ENCODE assay signal across 20 cellular contexts in genomic region chr20:45775411-45775810, GRCh38. TPM values are rescaled to one million over a fixed set of nuclear protein-coding genes. Genes with fewer than 3 reads are reported as not detected.
DNase-seq lines count a peak whose midpoint lies in the region; ATAC-seq, FAIRE-seq and TF ChIP-seq lines count a peak whose summit lies in the region.
"Had no signal": no experiment of that assay in that cellular context is flagged by ENCODE, and none has a peak within 500 bp of the region (broad histone marks: within the 10 kb centered on the region; RNA-seq: fewer than 3 reads in every experiment).

No MANE protein-coding gene starts in this region.

- H3K4me1 ChIP-seq in RWPE2 (ENCODE audit: insufficient read depth, poor library complexity, severe bottlenecking) (peaks cover 21% of the 10 kb centered on the region), suprapubic skin (peaks cover 50% of the 10 kb centered on the region)

- no peaks in the 10 kb centered on the region for H3K9me3 ChIP-seq in RWPE2 (ENCODE audit: severe bottlenecking)
- no peaks in the 10 kb centered on the region for H3K9me3 ChIP-seq in suprapubic skin

- H3K27ac Mint-ChIP-seq in glutamatergic neuron (ENCODE audit: unreplicated experiment): peak overlapping the region; percentile 52
- no peak overlapping the region for H3K27ac Mint-ChIP-seq in activated naive CD8-positive, alpha-beta T cell treated with anti-CD3 and anti-CD28 coated beads, Interleukin-2, amount 50 U/mL, for 24 hours
- H3K27ac Mint-ChIP-seq: CD4-positive, alpha-beta memory T cell had no signal

- peak; percentile 5 for FAIRE-seq in urothelium cell line (lab: Jason Lieb, UNC)
- FAIRE-seq: A204.1 had no signal

- H3K27me3 Mint-ChIP-seq in glutamatergic neuron (ENCODE audit: unreplicated experiment): no peaks in the 10 kb centered on the region
- peaks cover 16% of the 10 kb centered on the region for H3K27me3 Mint-ChIP-seq in activated naive CD8-positive, alpha-beta T cell treated with anti-CD3 and anti-CD28 coated beads, Interleukin-2, amount 50 U/mL, for 24 hours

- H3K4me3 ChIP-seq in RWPE2 (ENCODE audit: severe bottlenecking) (no peak overlapping the region), suprapubic skin (no peak overlapping the region)

- no peak overlapping the region for H3K4me3 Mint-ChIP-seq in glutamatergic neuron (ENCODE audit: unreplicated experiment)
- no peak overlapping the region for H3K4me3 Mint-ChIP-seq in activated naive CD8-positive, alpha-beta T cell treated with anti-CD3 and anti-CD28 coated beads, Interleukin-2, amount 50 U/mL, for 24 hours
- H3K4me3 Mint-ChIP-seq: H9 had no signal

- peaks cover 8% of the 10 kb centered on the region for H3K4me1 Mint-ChIP-seq in glutamatergic neuron (ENCODE audit: low read depth, unreplicated experiment)
- H3K4me1 Mint-ChIP-seq in activated naive CD8-positive, alpha-beta T cell treated with anti-CD3 and anti-CD28 coated beads, Interleukin-2, amount 50 U/mL, for 24 hours: peaks cover 13% of the 10 kb centered on the region

- 95% methylated on average over 6 of the region's 6 CpGs for WGBS in suprapubic skin

- H3K27ac ChIP-seq in RWPE2 (ENCODE audit: poor library complexity, severe bottlenecking) (no peak overlapping the region), suprapubic skin (peak overlapping the region; percentile 55)
- H3K27ac ChIP-seq: C4-2B had no signal

- H3K36me3 ChIP-seq in RWPE2 (ENCODE audit: low read depth) (no peaks in the 10 kb centered on the region), suprapubic skin (no peaks in the 10 kb centered on the region)

- peaks cover 2% of the 10 kb centered on the region for H3K9me3 Mint-ChIP-seq in glutamatergic neuron (ENCODE audit: unreplicated experiment)
- H3K9me3 Mint-ChIP-seq in activated naive CD8-positive, alpha-beta T cell treated with anti-CD3 and anti-CD28 coated beads, Interleukin-2, amount 50 U/mL, for 24 hours: no peaks in the 10 kb centered on the region
- H3K9me3 Mint-ChIP-seq: CD4-positive, alpha-beta memory T cell; H9; IgD-negative memory B cell had no signal

- no peak for TF ChIP-seq EP300 in suprapubic skin (IDR thresholded peaks at IDR 0.05)

- TF ChIP-seq CTCF in RWPE2 (IDR thresholded peaks at IDR 0.05; ENCODE audit: poor library complexity, severe bottlenecking) (no peak), glutamatergic neuron (IDR thresholded peaks at IDR 0.05; ENCODE audit: partially characterized antibody, unreplicated experiment) (no peak), suprapubic skin (IDR thresholded peaks at IDR 0.05) (no peak)

- no peaks in the 10 kb centered on the region for H3K27me3 ChIP-seq in RWPE2 (ENCODE audit: insufficient read depth, poor library complexity, severe bottlenecking)
- H3K27me3 ChIP-seq in suprapubic skin: no peaks in the 10 kb centered on the region

- DNase-seq in RWPE2 (ENCODE audit: low spot score): peak; percentile 65
- DNase-seq in glutamatergic neuron: no peak
- DNase-seq in suprapubic skin (ENCODE audit: low spot score in 2 of 2): no peak
- no peak for DNase-seq in urothelium cell line (ENCODE audit: low spot score)
- DNase-seq in activated naive CD8-positive, alpha-beta T cell treated with anti-CD3 and anti-CD28 coated beads, Interleukin-2, amount 50 U/mL, for 24 hours: no peak
- no peak for DNase-seq in HUDEP-2 (lab: John Stamatoyannopoulos, UW; ENCODE audit: unreplicated experiment in 76 of 76)
- DNase-seq: ACHN; CD4-positive, alpha-beta memory T cell; DMS153; DMS79; GF-D8; GOT3; H9; KBM-7 had no signal

- no peak for TF ChIP-seq POLR2A in suprapubic skin (IDR thresholded peaks at IDR 0.05)

- H3K36me3 Mint-ChIP-seq in glutamatergic neuron (ENCODE audit: unreplicated experiment): no peaks in the 10 kb centered on the region
- H3K36me3 Mint-ChIP-seq in activated naive CD8-positive, alpha-beta T cell treated with anti-CD3 and anti-CD28 coated beads, Interleukin-2, amount 50 U/mL, for 24 hours (ENCODE audit: low read depth): no peaks in the 10 kb centered on the region
- H3K36me3 Mint-ChIP-seq: CD4-positive, alpha-beta memory T cell had no signal

- no peak for ATAC-seq in RWPE2 (ENCODE audit: low read depth)
- ATAC-seq in GM19035 (IDR thresholded peaks at IDR 0.05; ENCODE audit: unreplicated experiment): no peak
- ATAC-seq in activated naive CD8-positive, alpha-beta T cell treated with anti-CD3 and anti-CD28 coated beads, Interleukin-2, amount 50 U/mL, for 24 hours: no peak
- ATAC-seq in HG03342 (IDR thresholded peaks at IDR 0.05; ENCODE audit: unreplicated experiment): no peak

RNA-seq across cellular contexts. Expression of gene WFDC3, which starts 16.3 kb away (rescaled TPM):
- total RNA-seq in glutamatergic neuron (ENCODE audit: unreplicated experiment): not detected
- 10 to 100 TPM in 2 of 4 donors, 1 to 10 TPM in 2; 1.2 to 34.8 (median 17.6) TPM for total RNA-seq in suprapubic skin
- total RNA-seq: CD4-positive, alpha-beta memory T cell; H9; HT-29 had no signal

RNA-seq across cellular contexts. Expression of gene DNTTIP1, which starts 16.3 kb away (rescaled TPM):
- total RNA-seq in glutamatergic neuron (ENCODE audit: unreplicated experiment) (27.0 TPM), suprapubic skin (10 to 100 TPM; 18.7 to 59.6 (median 30.5) TPM)

RNA-seq across cellular contexts. Expression of gene UBE2C, which starts 37.0 kb away (rescaled TPM):
- total RNA-seq in glutamatergic neuron (ENCODE audit: unreplicated experiment): 33.0 TPM
- total RNA-seq in suprapubic skin: 10 to 100 TPM in 3 of 4 donors, 1 to 10 TPM in 1; 9.0 to 25.4 (median 20.7) TPM

RNA-seq across cellular contexts. Expression of gene TNNC2, which starts 51.7 kb away (rescaled TPM):
- total RNA-seq in glutamatergic neuron (ENCODE audit: unreplicated experiment) (0.64 TPM), suprapubic skin (1 to 10 TPM in 1 of 4 donors, under 1 TPM in 1, not detected in 2; 0.91 to 1.6 TPM)
- total RNA-seq: CD4-positive, alpha-beta memory T cell had no signal

RNA-seq across cellular contexts. Expression of gene SPINT4, which starts 53.3 kb away (rescaled TPM):
- total RNA-seq in glutamatergic neuron (ENCODE audit: unreplicated experiment): not detected
- not detected for total RNA-seq in suprapubic skin
- total RNA-seq: CD4-positive, alpha-beta memory T cell; H9; HT-29 had no signal
